Comparison of ENCODE assay signal across 1 cellular context in genomic region chr4:154578919-154579318, GRCh38.
A peak's percentile ranks its signal among the peaks of the same experiment; 100 is the strongest.
TF ChIP-seq lines count a peak whose summit lies in the region.

No MANE protein-coding gene starts in this region.

TF ChIP-seq in HepG2, 621 proteins besides CTCF, POLR2A, EP300 and RAD21:
- TF ChIP-seq NFE2L2 (IDR thresholded peaks at IDR 0.05; ENCODE audit: low read length): peak; percentile 57; the same call in 1 of the 2 replicates
- no peak for TF ChIP-seq ZBTB43 (CRISPR knock-in tag; conservative IDR thresholded peaks at IDR 0.05)
- TF ChIP-seq MAFK (conservative IDR thresholded peaks at IDR 0.05 in 1 of 2, IDR thresholded peaks at IDR 0.05 in 1 of 2; ENCODE audit: low read length in 2 of 2): 0 out of 4 replicates have a peak, but pooled peaks of 1 of the 2 experiments have one; percentile 1
- no peak for TF ChIP-seq TAF15 (IDR thresholded peaks at IDR 0.05; ENCODE audit: low read depth, low read length, poor library complexity, severe bottlenecking)
